Comparison of ENCODE assay signal across 8 cellular contexts in genomic region chr12:115916910-115917668, GRCh38.
DNase-seq lines count a peak whose midpoint lies in the region; ATAC-seq and TF ChIP-seq lines count a peak whose summit lies in the region.

No MANE protein-coding gene starts in this region.

- TF ChIP-seq EP300 in sigmoid colon (IDR thresholded peaks at IDR 0.05) = no peak

- DNase-seq in SIG-M5 treated with dmso at 0.1 percent for 504 hours (lab: John Stamatoyannopoulos, UW; ENCODE audit: unreplicated experiment) = peak; percentile 35
- no peak for DNase-seq in SIG-M5 (lab: John Stamatoyannopoulos, UW)
- peak; percentile 22 for DNase-seq in HT1080 (ENCODE audit: low read depth)
- DNase-seq in activated naive CD8-positive, alpha-beta T cell treated with anti-CD3 and anti-CD28 coated beads, Interleukin-2, amount 50 U/mL, for 16 hours (ENCODE audit: low read depth, low spot score) = peak; percentile 49
- DNase-seq in hepatic stellate cell (ENCODE audit: low spot score) = peak; percentile 41
- peak; percentile 65 for DNase-seq in sigmoid colon
- no peak for DNase-seq in cortex of kidney (lab: John Stamatoyannopoulos, UW)

- peaks cover 4 to 41% (median 5%) of the 10 kb centered on the region in 3 donors for H3K27me3 ChIP-seq in sigmoid colon

- no peak for TF ChIP-seq POLR2A in sigmoid colon (IDR thresholded peaks at IDR 0.05)

- H3K4me1 ChIP-seq in sigmoid colon = peaks cover 0 to 5% (median 4%) of the 10 kb centered on the region in 4 donors

- intact Hi-C loops in sigmoid colon (cut with DNase I) = loop anchor here (1.0 to 5.0 kb wide), 3 partner anchors 160 to 1936 kb away; no protein-coding TSS in a partner anchor

- no peaks in the 10 kb centered on the region for H3K36me3 ChIP-seq in sigmoid colon

- H3K4me3 ChIP-seq in sigmoid colon = peak overlapping the region in 1 of 4 donors; percentile 17

- H3K9me3 ChIP-seq in sigmoid colon = no peaks in the 10 kb centered on the region

- TF ChIP-seq CTCF in sigmoid colon (IDR thresholded peaks at IDR 0.05) = peak; percentile 84 to 96 (median 91)

- ATAC-seq in SK-N-SH treated with all-trans-retinoic acid at 6 μM for 48 hours = peak; percentile 90

- H3K27ac ChIP-seq in sigmoid colon = no peak overlapping the region

- 3 to 7% methylated on average over 57 of the region's 57 CpGs for WGBS in sigmoid colon, 2 donors

TF ChIP-seq in SK-N-SH treated with all-trans-retinoic acid at 6 μM for 48 hours, 23 proteins besides CTCF, POLR2A, EP300 and RAD21:
- TF ChIP-seq SNAI2 (CRISPR knock-in tag; IDR thresholded peaks at IDR 0.05) (no peak), PATZ1 (CRISPR knock-in tag; IDR thresholded peaks at IDR 0.05; ENCODE audit: borderline replicate concordance) (no peak), ESRRG (CRISPR knock-in tag; IDR thresholded peaks at IDR 0.05) (no peak), CREB5 (CRISPR knock-in tag; IDR thresholded peaks at IDR 0.05; ENCODE audit: low read depth) (no peak), BACH2 (CRISPR knock-in tag; IDR thresholded peaks at IDR 0.05; ENCODE audit: borderline replicate concordance) (no peak)

Comparison
In these comparisons a context has a peak if more than half of its experiments do, and no peak if none do; other contexts are left out.
1. DNase-seq: peak in SIG-M5 treated with dmso at 0.1 percent for 504 hours (single experiment), HT1080 (single experiment), activated naive CD8-positive, alpha-beta T cell treated with anti-CD3 and anti-CD28 coated beads, Interleukin-2, amount 50 U/mL, for 16 hours (single experiment), hepatic stellate cell (single experiment) and sigmoid colon (single experiment); none in SIG-M5 (single experiment) and cortex of kidney (single experiment).